In genomic region chr5:21806943-21807342, GRCh38 we compare ENCODE assay signal across 13 cellular contexts.
DNase-seq lines count a peak whose midpoint lies in the region; ATAC-seq and TF ChIP-seq lines count a peak whose summit lies in the region.
"Had no signal": no experiment of that assay in that cellular context is flagged by ENCODE, and none has a peak within 500 bp of the region (broad histone marks: within the 10 kb centered on the region; RNA-seq: fewer than 3 reads in every experiment).

No MANE protein-coding gene starts in this region.

- H3K4me3 ChIP-seq in epithelial cell of proximal tubule (ENCODE audit: low read depth, low read length) (no peak overlapping the region), upper lobe of right lung (no peak overlapping the region), right atrium auricular region (no peak overlapping the region)

- H3K9me3 ChIP-seq in upper lobe of right lung (no peaks in the 10 kb centered on the region), right atrium auricular region (no peaks in the 10 kb centered on the region)

- no peaks in the 10 kb centered on the region for H3K36me3 Mint-ChIP-seq in activated CD8-positive, alpha-beta T cell treated with anti-CD3 and anti-CD28 coated beads, Interleukin-2, amount 10 ng/mL, durations not matched to agents 7 days and 5 days (ENCODE audit: low read depth)

- H3K36me3 ChIP-seq in upper lobe of right lung (no peaks in the 10 kb centered on the region), right atrium auricular region (no peaks in the 10 kb centered on the region)

- no peaks in the 10 kb centered on the region for H3K9me3 Mint-ChIP-seq in activated CD8-positive, alpha-beta T cell treated with anti-CD3 and anti-CD28 coated beads, Interleukin-2, amount 10 ng/mL, durations not matched to agents 7 days and 5 days (ENCODE audit: insufficient read depth)
- H3K9me3 Mint-ChIP-seq: nephron had no signal

- no peaks in the 10 kb centered on the region for H3K27me3 ChIP-seq in upper lobe of right lung
- no peaks in the 10 kb centered on the region for H3K27me3 ChIP-seq in right atrium auricular region

- peak; percentile 77 for ATAC-seq in upper lobe of right lung
- ATAC-seq in activated CD8-positive, alpha-beta T cell treated with anti-CD3 and anti-CD28 coated beads, Interleukin-2, amount 10 ng/mL, durations not matched to agents 7 days and 5 days, result no peak
- ATAC-seq: left colon had no signal

- no peaks in the 10 kb centered on the region for H3K27me3 Mint-ChIP-seq in activated CD8-positive, alpha-beta T cell treated with anti-CD3 and anti-CD28 coated beads, Interleukin-2, amount 10 ng/mL, durations not matched to agents 7 days and 5 days (ENCODE audit: low read depth)

- H3K27ac ChIP-seq in upper lobe of right lung (no peak overlapping the region), right atrium auricular region (no peak overlapping the region)

- CTCF ChIA-PET in activated CD8-positive, alpha-beta T cell treated with anti-CD3 and anti-CD28 coated beads, Interleukin-2, amount 10 ng/mL, durations not matched to agents 7 days and 5 days (lab: Charles Lee), result no interaction called here

- H3K27ac Mint-ChIP-seq in activated CD8-positive, alpha-beta T cell treated with anti-CD3 and anti-CD28 coated beads, Interleukin-2, amount 10 ng/mL, durations not matched to agents 7 days and 5 days, result no peak overlapping the region
- H3K27ac Mint-ChIP-seq: nephron had no signal

- POLR2A ChIA-PET in activated CD8-positive, alpha-beta T cell treated with anti-CD3 and anti-CD28 coated beads, Interleukin-2, amount 10 ng/mL, durations not matched to agents 7 days and 5 days (lab: Charles Lee), result no interaction called here

- intact Hi-C loops in upper lobe of right lung (cut with DNase I), result no loop called here

- DNase-seq in SIG-M5 treated with dmso at 0.1 percent for 504 hours (lab: John Stamatoyannopoulos, UW; ENCODE audit: unreplicated experiment), result peak; percentile 12
- DNase-seq in SIG-M5 (lab: John Stamatoyannopoulos, UW), result no peak
- DNase-seq in NCI-H69 (lab: John Stamatoyannopoulos, UW), result peak; percentile 39
- peak; percentile 40 for DNase-seq in epithelial cell of proximal tubule (ENCODE audit: low read depth)
- DNase-seq in upper lobe of right lung, result no peak
- DNase-seq in right atrium auricular region (ENCODE audit: low spot score), result no peak
- DNase-seq in NCI-H524 (lab: John Stamatoyannopoulos, UW), result no peak
- no peak for DNase-seq in activated CD8-positive, alpha-beta T cell treated with anti-CD3 and anti-CD28 coated beads, Interleukin-2, amount 10 ng/mL, durations not matched to agents 7 days and 5 days
- DNase-seq: activated CD4-positive, alpha-beta T cell treated with anti-CD3 and anti-CD28 coated beads, Interleukin-2, amount 50 U/mL, for 1 hour; left colon; NCI-H1417; NCI-H524 treated with DMSO at 0.1 percent for 48 hours had no signal

- no peak overlapping the region for H3K4me3 Mint-ChIP-seq in activated CD8-positive, alpha-beta T cell treated with anti-CD3 and anti-CD28 coated beads, Interleukin-2, amount 10 ng/mL, durations not matched to agents 7 days and 5 days
- H3K4me3 Mint-ChIP-seq: nephron had no signal

- no peaks in the 10 kb centered on the region for H3K4me1 Mint-ChIP-seq in activated CD8-positive, alpha-beta T cell treated with anti-CD3 and anti-CD28 coated beads, Interleukin-2, amount 10 ng/mL, durations not matched to agents 7 days and 5 days (ENCODE audit: low read depth)
- H3K4me1 Mint-ChIP-seq: nephron had no signal

- H3K4me1 ChIP-seq in upper lobe of right lung (no peaks in the 10 kb centered on the region), right atrium auricular region (no peaks in the 10 kb centered on the region)

- TF ChIP-seq CTCF in epithelial cell of proximal tubule (conservative IDR thresholded peaks at IDR 0.05; ENCODE audit: low read depth, low read length) (no peak), upper lobe of right lung (IDR thresholded peaks at IDR 0.05) (no peak), right atrium auricular region (IDR thresholded peaks at IDR 0.05) (no peak)

Comparison
In these comparisons a context has a peak if more than half of its experiments do, and no peak if none do; other contexts are left out.
1. DNase-seq: peak in SIG-M5 treated with dmso at 0.1 percent for 504 hours (single experiment), NCI-H69 (single experiment) and epithelial cell of proximal tubule (single experiment); none in SIG-M5 (single experiment), upper lobe of right lung (single experiment), right atrium auricular region (single experiment), NCI-H524 (0 of 2) and activated CD8-positive, alpha-beta T cell treated with anti-CD3 and anti-CD28 coated beads, Interleukin-2, amount 10 ng/mL, durations not matched to agents 7 days and 5 days (single experiment).